In the genomic region with DNA sequence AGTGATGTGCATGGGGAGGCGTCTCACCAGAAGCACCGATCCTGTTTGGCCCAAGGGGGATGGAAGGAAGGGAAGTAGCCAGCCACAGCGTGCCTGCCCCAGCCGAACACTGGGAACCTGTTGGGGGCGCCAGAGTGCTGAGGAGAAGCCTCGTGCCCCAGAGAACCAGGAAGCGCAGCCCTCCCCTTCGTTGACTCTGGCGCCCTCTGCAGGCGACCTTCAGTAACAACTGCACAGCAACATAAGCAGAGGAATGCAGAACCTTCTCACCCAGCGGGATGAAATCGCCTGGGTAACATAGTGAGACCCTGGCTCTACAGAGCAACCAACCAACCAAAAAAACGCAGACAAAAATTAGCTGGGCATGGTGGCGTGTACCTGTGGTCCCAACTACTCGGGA, we compare ENCODE assay signal across 12 cellular contexts. TPM values are rescaled to one million over a fixed set of nuclear protein-coding genes. Genes with fewer than 3 reads are reported as not detected.
DNase-seq lines count a peak whose midpoint lies in the region; ATAC-seq and TF ChIP-seq lines count a peak whose summit lies in the region.
"Not testable (repeated sequence)": the region's sequence is repeated elsewhere in the genome, so short reads cannot be mapped to it uniquely, and the experiment has no call there.
"Had no signal": no experiment of that assay in that cellular context is flagged by ENCODE, and none has a peak within 500 bp of the region (broad histone marks: within the 10 kb centered on the region; RNA-seq: fewer than 3 reads in every experiment).

No MANE protein-coding gene starts in this region.

- intact Hi-C loops in PC-3 (cut with micrococcal nuclease); testis (cut with DNase I; ENCODE audit: low total_unique reads): not testable (repeated sequence)

- H2AFZ ChIP-seq in PC-3 (ENCODE audit: low read length) = not testable (repeated sequence)

- H3K9ac ChIP-seq in PC-3 (ENCODE audit: low read length); mesendoderm (ENCODE audit: low read length): not testable (repeated sequence)

- CTCF ChIA-PET in PC-3 (lab: Charles Lee) = not testable (repeated sequence)

- POLR2A ChIA-PET in PC-3 (lab: Charles Lee; ENCODE audit: unreplicated experiment) = not testable (repeated sequence)

- H4K5ac ChIP-seq in mesendoderm (ENCODE audit: low read length) = not testable (repeated sequence)

- H3K36me3 Mint-ChIP-seq in activated naive CD8-positive, alpha-beta T cell treated with anti-CD3 and anti-CD28 coated beads for 36 hours = not testable (repeated sequence)

- BruUV-seq in PC-3 (replicated peaks; lab: Mats Ljungman, UMichigan) = not testable (repeated sequence)

- not testable (repeated sequence) for H3K56ac ChIP-seq in mesendoderm (ENCODE audit: low read length)

- not testable (repeated sequence) for H2BK120ac ChIP-seq in mesendoderm (ENCODE audit: low read depth, low read length)

- not testable (repeated sequence) for H2AK5ac ChIP-seq in mesendoderm (ENCODE audit: low read length)

- H3K27ac Mint-ChIP-seq in activated naive CD8-positive, alpha-beta T cell treated with anti-CD3 and anti-CD28 coated beads for 36 hours = not testable (repeated sequence)

- not testable (repeated sequence) for H4K20me1 ChIP-seq in PC-3 (ENCODE audit: low read length)

- not testable (repeated sequence) for H4K8ac ChIP-seq in mesendoderm (ENCODE audit: low read depth, low read length)

- not testable (repeated sequence) for H3K79me2 ChIP-seq in PC-3 (ENCODE audit: low read length); mesendoderm (ENCODE audit: control insufficient read depth, insufficient read depth, low read length)

- H3K23ac ChIP-seq in mesendoderm (ENCODE audit: low read length) = not testable (repeated sequence)

- in situ Hi-C loops in HAP-1 (cut with MboI; ENCODE audit: low sequenced_read_pairs) = not testable (repeated sequence)

- not testable (repeated sequence) for H3K9me3 ChIP-seq in HAP-1; PC-3 (ENCODE audit: low read length); testis

- not testable (repeated sequence) for H3K4me1 Mint-ChIP-seq in activated naive CD8-positive, alpha-beta T cell treated with anti-CD3 and anti-CD28 coated beads for 36 hours

- H3K9me3 Mint-ChIP-seq in activated naive CD8-positive, alpha-beta T cell treated with anti-CD3 and anti-CD28 coated beads for 36 hours = not testable (repeated sequence)

- H2BK15ac ChIP-seq in mesendoderm (replicated peaks; ENCODE audit: low read depth) = not testable (repeated sequence)

- H3K4me2 ChIP-seq in PC-3 (ENCODE audit: low read length); mesendoderm (ENCODE audit: low read length): not testable (repeated sequence)

- H3K4me3 Mint-ChIP-seq in activated naive CD8-positive, alpha-beta T cell treated with anti-CD3 and anti-CD28 coated beads for 36 hours = not testable (repeated sequence)

- H3K4me3 ChIP-seq in HAP-1; PC-3 (ENCODE audit: low read length); mesendoderm (ENCODE audit: low read length); testis: not testable (repeated sequence)

- not testable (repeated sequence) for H3K9me2 ChIP-seq in PC-3 (replicated peaks; ENCODE audit: low read length)

- peak; percentile 2 for DNase-seq in EL
- peak; percentile 14 to 84 for DNase-seq in HAP-1 (ENCODE audit: low spot score in 2 of 2)
- peak; percentile 9 for DNase-seq in NCI-H1436 (lab: John Stamatoyannopoulos, UW)
- peak; percentile 23 for DNase-seq in PC-3
- DNase-seq in activated CD4-positive, alpha-beta T cell treated with anti-CD3 and anti-CD28 coated beads, Interleukin-2, amount 50 U/mL, for 1 hour = peak; percentile 2
- DNase-seq in activated naive CD8-positive, alpha-beta T cell treated with anti-CD3 and anti-CD28 coated beads for 36 hours = peak; percentile 47
- peak; percentile 0 for DNase-seq in mesendoderm
- peak; percentile 48 for DNase-seq in testis

- not testable (repeated sequence) for H3K27me3 ChIP-seq in HAP-1 (ENCODE audit: low read depth); PC-3 (ENCODE audit: low read length); mesendoderm (ENCODE audit: insufficient read depth, low read length, poor library complexity); testis

- WGBS in mesendoderm (ENCODE audit: extremely low coverage, insufficient coverage, low lambda C conversion rate) = no CpG with 5 or more reads among the region's 15 CpGs
- 54 to 75% methylated on average over 2 to 4 of the region's 15 CpGs for WGBS in testis, 2 donors

- not testable (repeated sequence) for H3F3A ChIP-seq in PC-3 (ENCODE audit: low read length, unreplicated experiment)

- not testable (repeated sequence) for H3K4me1 ChIP-seq in HAP-1; PC-3 (ENCODE audit: insufficient read depth, low read length); mesendoderm (ENCODE audit: control insufficient read depth, low read depth, low read length); testis

- not testable (repeated sequence) for H2BK5ac ChIP-seq in mesendoderm (ENCODE audit: low read length)

- not testable (repeated sequence) for H3K27ac ChIP-seq in PC-3 (ENCODE audit: low read length); mesendoderm (ENCODE audit: low read depth, low read length); testis

- not testable (repeated sequence) for H3K4ac ChIP-seq in mesendoderm (ENCODE audit: low read depth, low read length)

- not testable (repeated sequence) for H3K27me3 Mint-ChIP-seq in activated naive CD8-positive, alpha-beta T cell treated with anti-CD3 and anti-CD28 coated beads for 36 hours

- H3K79me1 ChIP-seq in mesendoderm (ENCODE audit: low read length) = not testable (repeated sequence)

- H3K18ac ChIP-seq in mesendoderm (ENCODE audit: low read length) = not testable (repeated sequence)

- not testable (repeated sequence) for H3K36me3 ChIP-seq in HAP-1 (replicated peaks); PC-3 (ENCODE audit: low read depth, low read length); mesendoderm (ENCODE audit: control insufficient read depth, insufficient read depth, low read length); testis (ENCODE audit: low read depth, missing control alignments)

- peak; percentile 49 for TF ChIP-seq CTCF in PC-3 (conservative IDR thresholded peaks at IDR 0.05; ENCODE audit: low read depth, low read length)
- TF ChIP-seq CTCF in testis (IDR thresholded peaks at IDR 0.05) = not testable (repeated sequence)

- ATAC-seq in PC-3 = not testable (repeated sequence)

- not testable (repeated sequence) for TF ChIP-seq POLR2A in testis (IDR thresholded peaks at IDR 0.05)

RNA-seq across cellular contexts. Expression of a gene that starts 4.3 kb away (rescaled TPM):
- total RNA-seq in PC-3 (2014; rRNA removed) (not detected in 2 replicates), testis (10 to 100 TPM; 17.7 to 27.9 TPM)
- total RNA-seq in activated naive CD8-positive, alpha-beta T cell treated with anti-CD3 and anti-CD28 coated beads for 36 hours = not detected
- polyA plus RNA-seq in mesendoderm (2013, experiment 1 of 2) = not detected
- not detected for polyA plus RNA-seq in mesendoderm (2013, experiment 2 of 2)
- 10.0 TPM for polyA plus RNA-seq in testis (ENCODE audit: insufficient read depth, low read depth, low replicate concordance)
- total RNA-seq: left lung, omental fat pad, sigmoid colon had no signal
- polyA plus RNA-seq: adipose tissue, sigmoid colon had no signal

RNA-seq across cellular contexts. Expression of a gene that starts 4.5 kb away (rescaled TPM):
- total RNA-seq in PC-3 (2014; rRNA removed) = not detected in 2 replicates
- total RNA-seq in activated naive CD8-positive, alpha-beta T cell treated with anti-CD3 and anti-CD28 coated beads for 36 hours = not detected
- polyA plus RNA-seq in mesendoderm (2013, experiment 1 of 2) = not detected
- polyA plus RNA-seq in mesendoderm (2013, experiment 2 of 2) = not detected
- 1 to 10 TPM; 3.9 to 5.5 TPM for total RNA-seq in testis
- 5.3 TPM for polyA plus RNA-seq in testis (ENCODE audit: insufficient read depth, low read depth, low replicate concordance)
- total RNA-seq: left lung, omental fat pad, sigmoid colon had no signal
- polyA plus RNA-seq: adipose tissue, sigmoid colon had no signal

RNA-seq across cellular contexts. Expression of a gene that starts 17.4 kb away (rescaled TPM):
- total RNA-seq in PC-3 (2014; rRNA removed) (not detected in 2 replicates), testis (not detected)
- total RNA-seq in activated naive CD8-positive, alpha-beta T cell treated with anti-CD3 and anti-CD28 coated beads for 36 hours = not detected
- polyA plus RNA-seq in mesendoderm (2013, experiment 1 of 2) = not detected
- polyA plus RNA-seq in mesendoderm (2013, experiment 2 of 2) = not detected
- not detected for polyA plus RNA-seq in testis (ENCODE audit: insufficient read depth, low read depth, low replicate concordance)
- total RNA-seq: left lung, omental fat pad, sigmoid colon had no signal
- polyA plus RNA-seq: adipose tissue, sigmoid colon had no signal

RNA-seq across cellular contexts. Expression of a gene that starts 34.6 kb away (rescaled TPM):
- total RNA-seq in PC-3 (2014; rRNA removed) = not detected in 2 replicates
- not detected for total RNA-seq in activated naive CD8-positive, alpha-beta T cell treated with anti-CD3 and anti-CD28 coated beads for 36 hours
- polyA plus RNA-seq in mesendoderm (2013, experiment 1 of 2) = not detected
- polyA plus RNA-seq in mesendoderm (2013, experiment 2 of 2) = not detected
- total RNA-seq in testis = under 1 TPM in 1 of 2 donors, not detected in 1; 0.31 TPM
- 0.37 TPM for polyA plus RNA-seq in testis (ENCODE audit: insufficient read depth, low read depth, low replicate concordance)
- total RNA-seq: left lung, omental fat pad, sigmoid colon had no signal
- polyA plus RNA-seq: adipose tissue, sigmoid colon had no signal

RNA-seq across cellular contexts. Expression of a gene that starts 51.9 kb away (rescaled TPM):
- total RNA-seq in PC-3 (2014; rRNA removed) (not detected in 2 replicates), testis (not detected)
- not detected for total RNA-seq in activated naive CD8-positive, alpha-beta T cell treated with anti-CD3 and anti-CD28 coated beads for 36 hours
- not detected for polyA plus RNA-seq in mesendoderm (2013, experiment 1 of 2)
- polyA plus RNA-seq in mesendoderm (2013, experiment 2 of 2) = not detected
- polyA plus RNA-seq in testis (ENCODE audit: insufficient read depth, low read depth, low replicate concordance) = 0.83 TPM
- total RNA-seq: left lung, omental fat pad, sigmoid colon had no signal
- polyA plus RNA-seq: adipose tissue, sigmoid colon had no signal

Comparison
In these comparisons a context has a peak if more than half of its experiments do, and no peak if none do; other contexts are left out.
1. RNA of a gene that starts 4.3 kb away (total RNA-seq): 17.7 to 27.9 TPM in testis; not detected in PC-3 and not detected in activated naive CD8-positive, alpha-beta T cell treated with anti-CD3 and anti-CD28 coated beads for 36 hours; every median in the first group is over 10 times any median in the second.
2. Peak in every context shown above with its lines, with median percentiles within 50 percentile points of each other: DNase-seq.